In the genomic region with DNA sequence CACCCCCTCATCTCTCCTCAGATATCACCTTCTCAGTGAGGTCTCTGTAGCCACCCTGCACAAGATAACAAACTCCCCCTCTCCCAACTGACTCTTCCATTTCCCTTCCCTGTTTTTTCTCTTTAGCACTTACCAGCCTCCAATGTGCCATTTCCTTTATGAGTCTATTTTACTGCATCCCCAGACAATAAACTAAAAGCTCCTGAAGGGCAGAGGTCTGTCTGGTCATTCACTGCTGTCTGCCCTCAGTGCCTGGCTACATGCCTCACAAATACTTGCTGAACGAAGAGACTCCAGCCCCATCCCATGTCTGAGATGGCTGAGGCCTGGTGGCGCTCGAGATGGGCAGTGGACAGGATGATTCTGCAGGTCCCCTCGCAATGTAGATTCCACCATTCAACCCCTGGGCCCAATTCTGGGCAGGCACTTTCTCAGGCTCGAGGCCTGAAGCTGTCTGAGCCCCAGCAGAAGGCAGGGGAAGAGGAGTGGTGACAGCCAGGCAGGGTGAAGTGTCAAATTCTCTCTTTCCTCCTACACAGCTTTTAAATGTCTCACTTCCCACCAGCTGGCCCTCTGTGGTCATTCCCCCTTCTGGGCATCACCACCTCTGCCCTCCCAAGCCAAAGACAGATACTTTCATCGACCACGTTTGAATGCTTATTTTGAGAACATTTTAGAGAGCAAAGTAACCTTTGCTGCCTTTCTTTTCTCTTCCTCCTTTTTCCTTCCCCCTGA, we compare ENCODE assay signal across 26 cellular contexts. TPM values are rescaled to one million over a fixed set of nuclear protein-coding genes. Genes with fewer than 3 reads are reported as not detected.
A peak's percentile ranks its signal among the peaks of the same experiment; 100 is the strongest.
DNase-seq lines count a peak whose midpoint lies in the region; ATAC-seq and TF ChIP-seq lines count a peak whose summit lies in the region.
"Had no signal": no experiment of that assay in that cellular context is flagged by ENCODE, and none has a peak within 500 bp of the region (broad histone marks: within the 10 kb centered on the region; RNA-seq: fewer than 3 reads in every experiment).

No MANE protein-coding gene starts in this region.

- H2BK12ac ChIP-seq in mesenchymal stem cell (ENCODE audit: low read length in 2 of 2): no peak overlapping the region

- POLR2A ChIA-PET in HEK293 (lab: Yijun Ruan, JAX): no interaction called here

- no peaks in the 10 kb centered on the region for H3K36me3 ChIP-seq in HEK293 (ENCODE audit: control insufficient read depth in 2 of 2, insufficient read depth in 1 of 2, low read length in 2 of 2)
- no peaks in the 10 kb centered on the region for H3K36me3 ChIP-seq in mesenchymal stem cell (ENCODE audit: control insufficient read depth in 1 of 2, insufficient read depth in 2 of 2, low read depth in 1 of 2, low read length in 2 of 2)
- H3K36me3 ChIP-seq: MG63, SJCRH30 had no signal

- no peak overlapping the region for H3K4me3 Mint-ChIP-seq in brain
- H3K4me3 Mint-ChIP-seq in nephron progenitor cell: no peak overlapping the region
- no peak overlapping the region for H3K4me3 Mint-ChIP-seq in activated CD4-positive, alpha-beta T cell treated with anti-CD3 and anti-CD28 coated beads, Interleukin-2, amount 10 ng/mL, durations not matched to agents 24 days and 14 days
- H3K4me3 Mint-ChIP-seq: CD4-positive, alpha-beta memory T cell had no signal

- no peaks in the 10 kb centered on the region for H3K9me3 ChIP-seq in HEK293 (ENCODE audit: control insufficient read depth, insufficient read depth, low read depth, low read length)
- no peaks in the 10 kb centered on the region for H3K9me3 ChIP-seq in mesenchymal stem cell (ENCODE audit: control insufficient read depth, low read length)
- H3K9me3 ChIP-seq: A549, Caco-2, MG63, SJCRH30 had no signal

- TF ChIP-seq CTCF in HEK293 (tag by site-specific recombination; IDR thresholded peaks at IDR 0.05): no peak
- TF ChIP-seq CTCF in brain (conservative IDR thresholded peaks at IDR 0.05): no peak
- no peak for TF ChIP-seq CTCF in nephron progenitor cell (IDR thresholded peaks at IDR 0.05)

- H3K79me1 ChIP-seq in mesenchymal stem cell (replicated peaks; ENCODE audit: low read length, poor library complexity, severe bottlenecking): no peaks in the 10 kb centered on the region

- no peak overlapping the region for H2BK120ac ChIP-seq in mesenchymal stem cell (ENCODE audit: low read depth, low read length)

- H3K27me3 Mint-ChIP-seq in brain (peaks cover 6% of the 10 kb centered on the region), nephron progenitor cell (ENCODE audit: low read depth, poor library complexity) (peaks cover 31% of the 10 kb centered on the region)
- peaks cover 39% of the 10 kb centered on the region for H3K27me3 Mint-ChIP-seq in activated CD4-positive, alpha-beta T cell treated with anti-CD3 and anti-CD28 coated beads, Interleukin-2, amount 10 ng/mL, durations not matched to agents 24 days and 14 days

- no peak overlapping the region for H3K9ac ChIP-seq in mesenchymal stem cell (ENCODE audit: low read length)
- H3K9ac ChIP-seq: GM23248 had no signal

- H3K36me3 Mint-ChIP-seq in brain (peaks cover 4% of the 10 kb centered on the region), nephron progenitor cell (ENCODE audit: low read depth) (no peaks in the 10 kb centered on the region)
- H3K36me3 Mint-ChIP-seq in activated CD4-positive, alpha-beta T cell treated with anti-CD3 and anti-CD28 coated beads, Interleukin-2, amount 10 ng/mL, durations not matched to agents 24 days and 14 days (ENCODE audit: low read depth): no peaks in the 10 kb centered on the region
- H3K36me3 Mint-ChIP-seq: CD4-positive, alpha-beta memory T cell had no signal

- H3K18ac ChIP-seq in mesenchymal stem cell (ENCODE audit: low read depth in 1 of 2, low read length in 2 of 2): peak overlapping the region; percentile 14 to 49

- WGBS in mesenchymal stem cell: 63% methylated on average over 5 of the region's 7 CpGs

- H3K27ac Mint-ChIP-seq in brain (peak overlapping the region; percentile 8 to 30 (median 16)), nephron progenitor cell (peak overlapping the region; percentile 1)
- no peak overlapping the region for H3K27ac Mint-ChIP-seq in activated CD4-positive, alpha-beta T cell treated with anti-CD3 and anti-CD28 coated beads, Interleukin-2, amount 10 ng/mL, durations not matched to agents 24 days and 14 days

- H4K8ac ChIP-seq in mesenchymal stem cell (ENCODE audit: low read length): peak overlapping the region; percentile 4

- H3K9me3 Mint-ChIP-seq in brain: no peaks in the 10 kb centered on the region
- H3K9me3 Mint-ChIP-seq in nephron progenitor cell: no peaks in the 10 kb centered on the region
- H3K9me3 Mint-ChIP-seq in activated CD4-positive, alpha-beta T cell treated with anti-CD3 and anti-CD28 coated beads, Interleukin-2, amount 10 ng/mL, durations not matched to agents 24 days and 14 days: no peaks in the 10 kb centered on the region
- H3K9me3 Mint-ChIP-seq: CD4-positive, alpha-beta memory T cell had no signal

- H2BK15ac ChIP-seq in mesenchymal stem cell (ENCODE audit: low read depth, poor library complexity, severe bottlenecking): no peak overlapping the region

- DNase-seq in mesenchymal stem cell (no peak), nephron progenitor cell (no peak), retina (no peak)
- DNase-seq in activated CD4-positive, alpha-beta T cell treated with anti-CD3 and anti-CD28 coated beads, Interleukin-2, amount 10 ng/mL, durations not matched to agents 24 days and 14 days: no peak
- DNase-seq in stimulated activated CD4-positive, alpha-beta T cell treated with anti-CD3 and anti-CD28 coated beads, Interleukin-4, amount 100 ng/mL, for 1 hour: no peak
- DNase-seq: AML-193; C1 segment of cervical spinal cord; Caco-2; CD4-positive, alpha-beta memory T cell; DND-41; GM23248; H7; KG1; MG63; NCI-H2029 treated with DMSO at 0.1 percent for 48 hours; NCI-H2227 treated with DMSO at 0.1 percent for 48 hours; NCI-H526 treated with DMSO at 0.1 percent for 48 hours; SJCRH30 had no signal

- H2AK5ac ChIP-seq in mesenchymal stem cell (ENCODE audit: low read length, severe bottlenecking): no peak overlapping the region

- H2AFZ ChIP-seq in mesenchymal stem cell (ENCODE audit: low read depth, low read length): no peak overlapping the region
- H2AFZ ChIP-seq: GM23248, PC-9 had no signal

- no peak overlapping the region for H3K23ac ChIP-seq in mesenchymal stem cell (ENCODE audit: low read length in 2 of 2)

- no peak overlapping the region for H4K91ac ChIP-seq in mesenchymal stem cell (ENCODE audit: low read length)

- peaks cover 63% of the 10 kb centered on the region for H3K4me1 Mint-ChIP-seq in brain
- H3K4me1 Mint-ChIP-seq in nephron progenitor cell: peaks cover 53% of the 10 kb centered on the region
- H3K4me1 Mint-ChIP-seq in activated CD4-positive, alpha-beta T cell treated with anti-CD3 and anti-CD28 coated beads, Interleukin-2, amount 10 ng/mL, durations not matched to agents 24 days and 14 days: no peaks in the 10 kb centered on the region
- H3K4me1 Mint-ChIP-seq: CD4-positive, alpha-beta memory T cell had no signal

- CTCF ChIA-PET in HEK293 (lab: Yijun Ruan, JAX): interaction anchor here (1.0 to 1.2 kb wide), 2 partner anchors 68 to 128 kb away, joined by 3 read pairs; no protein-coding TSS in a partner anchor

- H3K14ac ChIP-seq in mesenchymal stem cell (ENCODE audit: low read length in 2 of 2): peak overlapping the region in 1 of 2 experiments; percentile 68

- no peak overlapping the region for H2BK5ac ChIP-seq in mesenchymal stem cell (ENCODE audit: low read depth, low read length, poor library complexity, severe bottlenecking)

- intact Hi-C loops in activated CD4-positive, alpha-beta T cell treated with anti-CD3 and anti-CD28 coated beads, Interleukin-2, amount 10 ng/mL, durations not matched to agents 24 days and 14 days (cut with micrococcal nuclease): no loop called here

- no peaks in the 10 kb centered on the region for H3K4me1 ChIP-seq in HEK293 (ENCODE audit: control insufficient read depth, insufficient read depth, low read length)
- no peaks in the 10 kb centered on the region for H3K4me1 ChIP-seq in mesenchymal stem cell (ENCODE audit: control insufficient read depth, insufficient read depth, low read depth, low read length)
- H3K4me1 ChIP-seq: Caco-2, SJCRH30 had no signal

- no peak overlapping the region for H3K4me2 ChIP-seq in mesenchymal stem cell (ENCODE audit: low read length, poor library complexity, severe bottlenecking)
- H3K4me2 ChIP-seq: A549, PC-9 had no signal

- ATAC-seq in HG03439 (IDR thresholded peaks at IDR 0.05; ENCODE audit: unreplicated experiment): no peak
- ATAC-seq: A549, Right ventricle myocardium inferior, SK-N-SH treated with all-trans-retinoic acid at 6 μM for 48 hours had no signal

- peaks cover 75 to 86% of the 10 kb centered on the region in 2 experiments for H3K27me3 ChIP-seq in mesenchymal stem cell (ENCODE audit: control insufficient read depth in 1 of 2, insufficient read depth in 1 of 2, low read length in 2 of 2)
- H3K27me3 ChIP-seq: MG63 had no signal

- H3K4ac ChIP-seq in mesenchymal stem cell (ENCODE audit: low read depth in 1 of 2, low read length in 2 of 2): no peak overlapping the region

- no peak overlapping the region for H3K4me3 ChIP-seq in HEK293 (ENCODE audit: low read depth, low read length)
- H3K4me3 ChIP-seq in mesenchymal stem cell (ENCODE audit: insufficient read depth in 1 of 2, low read depth in 1 of 2, low read length in 2 of 2): no peak overlapping the region
- H3K4me3 ChIP-seq: A549, GM23248, MG63, PC-9, SJCRH30 had no signal

- no peak overlapping the region for H3K27ac ChIP-seq in HEK293 (ENCODE audit: extremely low read depth, low read depth, low read length)
- H3K27ac ChIP-seq in mesenchymal stem cell (ENCODE audit: low read length, poor library complexity, severe bottlenecking): no peak overlapping the region
- H3K27ac ChIP-seq: A549, GM23248, PC-9, SJCRH30 had no signal

TF ChIP-seq in HEK293, 187 proteins besides CTCF, POLR2A, EP300 and RAD21 (continues in another document):
- TF ChIP-seq ZFHX2 (tag by site-specific recombination; conservative IDR thresholded peaks at IDR 0.05) (peak; percentile 18), ZNF274 (IDR thresholded peaks at IDR 0.05; ENCODE audit: low read length) (no peak), ZNF274 (tag by site-specific recombination; IDR thresholded peaks at IDR 0.05; ENCODE audit: borderline replicate concordance) (no peak), EGR2 (tag by site-specific recombination; IDR thresholded peaks at IDR 0.05; ENCODE audit: low read depth) (peak; percentile 53), ZSCAN16 (tag by site-specific recombination; IDR thresholded peaks at IDR 0.05) (no peak)

RNA-seq across cellular contexts. Expression of gene LRRN2, which starts 6.7 kb away (rescaled TPM):
- 9.2 TPM for polyA plus RNA-seq in brain (ENCODE audit: insufficient read depth, low read depth, low replicate concordance)
- 11.9 TPM for polyA plus RNA-seq in mesenchymal stem cell (2013, experiment 1 of 2)
- 11.8 TPM for polyA plus RNA-seq in mesenchymal stem cell (2013, experiment 2 of 2)
- total RNA-seq in activated CD4-positive, alpha-beta T cell treated with anti-CD3 and anti-CD28 coated beads, Interleukin-2, amount 10 ng/mL, durations not matched to agents 24 days and 14 days: 0.05 TPM in 1 of 2 replicates, not detected in the other
- total RNA-seq: Caco-2; CD4-positive, alpha-beta memory T cell; RPMI7951; SJCRH30 had no signal
- polyA plus RNA-seq: CD4-positive, alpha-beta memory T cell; GM23248 had no signal
